In the genomic region with DNA sequence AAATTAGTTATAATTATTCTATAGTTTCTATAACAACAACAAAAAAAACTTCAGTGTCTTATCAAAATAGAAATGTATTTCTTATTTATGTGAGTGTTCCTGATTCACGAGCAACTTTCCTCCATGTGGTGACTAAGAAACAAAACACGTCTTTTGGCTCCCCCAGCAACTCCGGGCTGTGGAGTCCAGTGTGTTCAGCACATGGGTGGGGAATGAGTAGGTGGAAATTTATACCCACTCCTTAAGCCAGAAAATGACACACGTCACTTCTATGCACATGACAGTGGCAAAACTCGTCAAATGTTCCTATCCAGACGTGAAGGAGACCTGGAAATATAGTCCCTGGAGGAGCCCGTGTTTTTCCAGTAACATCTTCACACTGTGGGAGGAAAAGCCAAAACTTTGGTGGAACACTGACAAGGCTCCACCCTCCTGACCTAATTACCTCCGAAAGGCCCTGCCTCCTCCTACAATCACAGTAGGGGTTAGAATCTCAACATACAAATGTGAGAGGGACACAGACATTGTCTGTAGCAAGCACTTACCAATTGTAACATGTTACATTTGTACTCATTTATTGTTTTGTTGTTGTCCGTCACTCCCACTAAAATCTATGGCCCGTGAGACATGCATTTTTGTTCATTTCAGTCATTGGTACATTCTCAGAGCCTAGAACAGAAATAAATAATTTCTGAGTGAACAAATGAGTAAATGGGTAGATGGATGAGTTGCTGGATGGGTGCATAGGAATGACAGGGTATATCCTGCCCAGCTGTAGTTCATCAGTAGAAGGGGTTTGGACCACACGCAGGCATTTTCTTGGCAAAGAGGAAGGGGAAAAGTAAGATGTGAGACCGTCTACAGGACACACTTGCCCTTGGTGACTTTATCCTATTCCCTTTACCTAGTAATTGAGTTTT, we compare ENCODE assay signal across 19 cellular contexts.
"Had no signal": no experiment of that assay in that cellular context is flagged by ENCODE, and none has a peak within 500 bp of the region (broad histone marks: within the 10 kb centered on the region; RNA-seq: fewer than 3 reads in every experiment).

No MANE protein-coding gene starts in this region.

- H3K4me1 Mint-ChIP-seq: activated naive CD8-positive, alpha-beta T cell treated with anti-CD3 and anti-CD28 coated beads, Interleukin-2, amount 50 U/mL, for 24 hours; central memory CD8-positive, alpha-beta T cell; naive B cell; stimulated activated memory B cell treated with anti-CD40 and anti-IgM and Interleukin-4, amounts not matched to agents 10 μg/mL and 1 μg/mL and 100 μg/mL, for 72 hours had no signal

- ATAC-seq: activated CD8-positive, alpha-beta T cell treated with anti-CD3 and anti-CD28 coated beads, Interleukin-2, amount 10 ng/mL, durations not matched to agents 7 days and 5 days; activated naive CD8-positive, alpha-beta T cell treated with anti-CD3 and anti-CD28 coated beads, Interleukin-2, amount 50 U/mL, for 24 hours; body of pancreas; effector memory CD8-positive, alpha-beta T cell; stimulated activated memory B cell treated with anti-CD40 and anti-IgM and Interleukin-4, amounts not matched to agents 10 μg/mL and 1 μg/mL and 100 μg/mL, for 72 hours had no signal

- H3K36me3 Mint-ChIP-seq: naive B cell; stimulated activated memory B cell treated with anti-CD40 and anti-IgM and Interleukin-4, amounts not matched to agents 10 μg/mL and 1 μg/mL and 100 μg/mL, for 72 hours had no signal

- H3K27ac ChIP-seq: body of pancreas, epithelial cell of prostate, spleen, tibial artery, uterus, VCaP had no signal

- H3K9me3 ChIP-seq: body of pancreas, uterus had no signal

- H3K9me3 Mint-ChIP-seq: activated T-helper 1 cell treated with anti-CD3 and anti-CD28 coated beads, Interleukin-12 subunit alpha, Interleukin-12 subunit beta, Interleukin-2, Interleukin-4 antibody, amounts not matched to agents 30 ng/mL and 10 ng/mL and 1 ng/mL, durations not matched to agents 14 hours and 24 hours and 36 hours had no signal

- H3K36me3 ChIP-seq: spleen, tibial artery, uterus had no signal

- H3K4me3 ChIP-seq: body of pancreas, lung, spleen, tibial artery, uterus had no signal

- H3K4me3 Mint-ChIP-seq: activated CD8-positive, alpha-beta T cell treated with anti-CD3 and anti-CD28 coated beads, Interleukin-2, amount 10 ng/mL, durations not matched to agents 7 days and 5 days; activated naive CD8-positive, alpha-beta T cell treated with anti-CD3 and anti-CD28 coated beads, Interleukin-2, amount 50 U/mL, for 24 hours; activated T-helper 1 cell treated with anti-CD3 and anti-CD28 coated beads, Interleukin-12 subunit alpha, Interleukin-12 subunit beta, Interleukin-2, Interleukin-4 antibody, amounts not matched to agents 30 ng/mL and 10 ng/mL and 1 ng/mL, durations not matched to agents 14 hours and 24 hours and 36 hours; central memory CD8-positive, alpha-beta T cell; dendritic cell treated with granulocyte-macrophage colony-stimulating factor and Interleukin-4, amounts not matched to agents 40 ng/mL and 50 ng/mL, for 4 days; effector memory CD8-positive, alpha-beta T cell; naive B cell; stimulated activated memory B cell treated with anti-CD40 and anti-IgM and Interleukin-4, amounts not matched to agents 10 μg/mL and 1 μg/mL and 100 μg/mL, for 72 hours had no signal

- H3K4me1 ChIP-seq: body of pancreas, spleen, tibial artery, uterus had no signal

- H3K27me3 ChIP-seq: body of pancreas, spleen, tibial artery, uterus had no signal

- H3K27me3 Mint-ChIP-seq: activated naive CD8-positive, alpha-beta T cell treated with anti-CD3 and anti-CD28 coated beads, Interleukin-2, amount 50 U/mL, for 24 hours; central memory CD8-positive, alpha-beta T cell; dendritic cell treated with granulocyte-macrophage colony-stimulating factor and Interleukin-4, amounts not matched to agents 40 ng/mL and 50 ng/mL, for 4 days; effector memory CD8-positive, alpha-beta T cell; naive B cell; stimulated activated memory B cell treated with anti-CD40 and anti-IgM and Interleukin-4, amounts not matched to agents 10 μg/mL and 1 μg/mL and 100 μg/mL, for 72 hours had no signal

- H3K27ac Mint-ChIP-seq: activated CD8-positive, alpha-beta T cell treated with anti-CD3 and anti-CD28 coated beads, Interleukin-2, amount 10 ng/mL, durations not matched to agents 7 days and 5 days; activated naive CD8-positive, alpha-beta T cell treated with anti-CD3 and anti-CD28 coated beads, Interleukin-2, amount 50 U/mL, for 24 hours; activated T-helper 1 cell treated with anti-CD3 and anti-CD28 coated beads, Interleukin-12 subunit alpha, Interleukin-12 subunit beta, Interleukin-2, Interleukin-4 antibody, amounts not matched to agents 30 ng/mL and 10 ng/mL and 1 ng/mL, durations not matched to agents 14 hours and 24 hours and 36 hours; dendritic cell treated with granulocyte-macrophage colony-stimulating factor and Interleukin-4, amounts not matched to agents 40 ng/mL and 50 ng/mL, for 4 days; effector memory CD8-positive, alpha-beta T cell; naive B cell; stimulated activated memory B cell treated with anti-CD40 and anti-IgM and Interleukin-4, amounts not matched to agents 10 μg/mL and 1 μg/mL and 100 μg/mL, for 72 hours had no signal

- DNase-seq: activated CD8-positive, alpha-beta T cell treated with anti-CD3 and anti-CD28 coated beads, Interleukin-2, amount 10 ng/mL, durations not matched to agents 7 days and 5 days; activated naive CD4-positive, alpha-beta T cell treated with Interleukin-2 at 50 U/mL for 16 hours; activated naive CD8-positive, alpha-beta T cell treated with anti-CD3 and anti-CD28 coated beads, Interleukin-2, amount 50 U/mL, for 24 hours; body of pancreas; effector memory CD8-positive, alpha-beta T cell; glutamatergic neuron; naive B cell; spleen; stimulated activated CD4-positive, alpha-beta T cell treated with anti-CD3 and anti-CD28 coated beads, Interleukin-1b, Interleukin-23, amount 100 ng/mL, for 48 hours; T1000; tibial artery had no signal
